23 cellular contexts compared by ENCODE assay signal in genomic region chr7:36972140-36972518, GRCh38.
DNase-seq lines count a peak whose midpoint lies in the region; ATAC-seq and TF ChIP-seq lines count a peak whose summit lies in the region.
"Had no signal": no experiment of that assay in that cellular context is flagged by ENCODE, and none has a peak within 500 bp of the region (broad histone marks: within the 10 kb centered on the region; RNA-seq: fewer than 3 reads in every experiment).

No MANE protein-coding gene starts in this region.

- H3K36me3 ChIP-seq in HUES48 (ENCODE audit: control insufficient read depth, insufficient read depth, low read length) (no peaks in the 10 kb centered on the region), hepatocyte (replicated peaks; ENCODE audit: insufficient read depth, low read depth) (no peaks in the 10 kb centered on the region), trophoblast cell (ENCODE audit: control insufficient read depth in 1 of 2, insufficient read depth in 2 of 2, low read length in 2 of 2) (no peaks in the 10 kb centered on the region)
- H3K36me3 ChIP-seq: esophagus squamous epithelium had no signal

- in situ Hi-C loops in KBM-7 (cut with MboI; ENCODE audit: low pct_unique_long_range_greater_than_20kb, low sequenced_read_pairs) = no loop called here

- no peak overlapping the region for H2BK5ac ChIP-seq in trophoblast cell (ENCODE audit: low read depth, low read length, poor library complexity)

- H3K27ac ChIP-seq in HUES48 (ENCODE audit: low read depth, low read length) = peak overlapping the region; percentile 63
- peak overlapping the region; percentile 84 for H3K27ac ChIP-seq in hepatocyte
- no peak overlapping the region for H3K27ac ChIP-seq in trophoblast cell (ENCODE audit: low read depth, low read length)
- H3K27ac ChIP-seq: RWPE1, skin epidermis had no signal

- H2AK5ac ChIP-seq in trophoblast cell (ENCODE audit: low read length) = no peak overlapping the region

- no peak overlapping the region for H2BK12ac ChIP-seq in trophoblast cell (ENCODE audit: low read length)

- H3K9me2 ChIP-seq in hepatocyte (replicated peaks; ENCODE audit: insufficient read depth) = no peaks in the 10 kb centered on the region

- no peak overlapping the region for H3K14ac ChIP-seq in trophoblast cell (ENCODE audit: low read length)

- DNase-seq in NCI-H748 (lab: John Stamatoyannopoulos, UW; ENCODE audit: unreplicated experiment) = peak; percentile 18
- DNase-seq in NCI-H748 treated with DMSO at 0.1 percent for 48 hours (lab: John Stamatoyannopoulos, UW) = no peak
- DNase-seq in hepatocyte (ENCODE audit: low spot score) = peak; percentile 60
- DNase-seq in trophoblast cell = peak; percentile 37 to 57
- DNase-seq in NCI-H2029 (lab: John Stamatoyannopoulos, UW) = no peak
- DNase-seq in KBM-7 = no peak
- DNase-seq: activated naive CD4-positive, alpha-beta T cell treated with Interleukin-2 at 50 U/mL for 16 hours; cerebellar nuclear complex; DMS79; effector CD4-positive, alpha-beta T cell; esophagus squamous epithelium; HCEC 1CT; NCI-H187; NCI-H2227 treated with DMSO at 0.1 percent for 48 hours; NK-92 treated with Interleukin-12 subunit alpha and Interleukin-12 subunit beta, amount 100 ng/mL, for 24 hours; posterior cingulate gyrus; stimulated activated CD4-positive, alpha-beta T cell treated with anti-CD3 and anti-CD28 coated beads, Interleukin-4, amount 100 ng/mL, for 4 hours; T-cell had no signal

- no peak overlapping the region for H4K12ac ChIP-seq in trophoblast cell (ENCODE audit: low read depth, low read length)

- H3K9me3 ChIP-seq in HUES48 (ENCODE audit: control insufficient read depth, insufficient read depth, low read length) (no peaks in the 10 kb centered on the region), hepatocyte (ENCODE audit: low read depth) (no peaks in the 10 kb centered on the region), trophoblast cell (ENCODE audit: insufficient read depth, low read depth, low read length) (no peaks in the 10 kb centered on the region)
- H3K9me3 ChIP-seq: esophagus squamous epithelium had no signal

- no peak overlapping the region for H3K18ac ChIP-seq in trophoblast cell (ENCODE audit: low read length)

- H4K20me1 ChIP-seq in hepatocyte (ENCODE audit: insufficient read depth, poor library complexity, severe bottlenecking) = no peaks in the 10 kb centered on the region
- H4K20me1 ChIP-seq: BLaER1 treated with 17β-estradiol and CSF1 and Interleukin-3, amounts not matched to agents 10 nM and 100 nM had no signal

- no peaks in the 10 kb centered on the region for H3K4me1 ChIP-seq in HUES48 (ENCODE audit: control insufficient read depth, insufficient read depth, low read length)
- peaks cover 18% of the 10 kb centered on the region for H3K4me1 ChIP-seq in hepatocyte (ENCODE audit: insufficient read depth)
- H3K4me1 ChIP-seq in trophoblast cell (ENCODE audit: control insufficient read depth in 1 of 2, insufficient read depth in 2 of 2, low read length in 2 of 2) = peaks cover 3 to 8% of the 10 kb centered on the region in 2 experiments

- H2BK120ac ChIP-seq in trophoblast cell (ENCODE audit: insufficient read depth, low read length, poor library complexity) = no peak overlapping the region

- no peaks in the 10 kb centered on the region for H3K79me1 ChIP-seq in trophoblast cell (ENCODE audit: low read length)

- WGBS in hepatocyte (ENCODE audit: low lambda C conversion rate, missing lambda C conversion rate) = 21% methylated on average over 5 of the region's 5 CpGs
- no CpG with 5 or more reads among the region's 5 CpGs for WGBS in trophoblast cell (ENCODE audit: extremely low coverage, insufficient coverage, insufficient read length)

- H3K9ac ChIP-seq in HUES48 (ENCODE audit: low read depth, low read length) (no peak overlapping the region), trophoblast cell (ENCODE audit: low read length) (no peak overlapping the region)
- H3K9ac ChIP-seq: BLaER1 treated with 17β-estradiol and CSF1 and Interleukin-3, amounts not matched to agents 10 nM and 100 nM had no signal

- H3K27me3 ChIP-seq in HUES48 (ENCODE audit: control insufficient read depth, insufficient read depth, low read length) (no peaks in the 10 kb centered on the region), hepatocyte (no peaks in the 10 kb centered on the region), trophoblast cell (ENCODE audit: insufficient read depth, low read length) (no peaks in the 10 kb centered on the region)
- H3K27me3 ChIP-seq: BLaER1 treated with 17β-estradiol and CSF1 and Interleukin-3, amounts not matched to agents 10 nM and 100 nM; esophagus squamous epithelium had no signal

- H3K4me2 ChIP-seq in hepatocyte (peak overlapping the region; percentile 24), trophoblast cell (ENCODE audit: low read length) (no peak overlapping the region)

- H2AFZ ChIP-seq in hepatocyte (no peak overlapping the region), trophoblast cell (ENCODE audit: insufficient read depth, low read length, poor library complexity) (no peak overlapping the region)

- TF ChIP-seq CTCF in hepatocyte (IDR thresholded peaks at IDR 0.05; ENCODE audit: poor library complexity) = no peak

- H4K91ac ChIP-seq in trophoblast cell (ENCODE audit: low read depth, low read length) = no peak overlapping the region

- H3K23ac ChIP-seq in trophoblast cell (ENCODE audit: low read length) = no peak overlapping the region

- no peak for ATAC-seq in HG03439 (IDR thresholded peaks at IDR 0.05; ENCODE audit: unreplicated experiment)
- ATAC-seq: T-cell had no signal

- no peak overlapping the region for H4K8ac ChIP-seq in trophoblast cell (ENCODE audit: low read depth, low read length)

- H3K4me3 ChIP-seq in HUES48 (ENCODE audit: low read depth, low read length) (no peak overlapping the region), hepatocyte (no peak overlapping the region), trophoblast cell (ENCODE audit: low read depth, low read length) (no peak overlapping the region)
- H3K4me3 ChIP-seq: BLaER1 treated with 17β-estradiol and CSF1 and Interleukin-3, amounts not matched to agents 10 nM and 100 nM; esophagus squamous epithelium; skin epidermis had no signal

- H3K79me2 ChIP-seq in hepatocyte (no peaks in the 10 kb centered on the region), trophoblast cell (ENCODE audit: control insufficient read depth, insufficient read depth, low read length, poor library complexity) (no peaks in the 10 kb centered on the region)

- H3K4ac ChIP-seq in trophoblast cell (ENCODE audit: low read depth, low read length) = no peak overlapping the region

Comparison
In these comparisons a context has a peak if more than half of its experiments do, and no peak if none do; other contexts are left out.
1. DNase-seq: peak in NCI-H748 (single experiment), hepatocyte (single experiment) and trophoblast cell (2 of 2); none in NCI-H748 treated with DMSO at 0.1 percent for 48 hours (single experiment), NCI-H2029 (single experiment) and KBM-7 (single experiment).